Comparison of ENCODE assay signal across 19 cellular contexts in genomic region chr14:77148510-77149231, GRCh38. TPM values are rescaled to one million over a fixed set of nuclear protein-coding genes. Genes with fewer than 3 reads are reported as not detected.
DNase-seq lines count a peak whose midpoint lies in the region; TF ChIP-seq lines count a peak whose summit lies in the region.
"Had no signal": no experiment of that assay in that cellular context is flagged by ENCODE, and none has a peak within 500 bp of the region (broad histone marks: within the 10 kb centered on the region; RNA-seq: fewer than 3 reads in every experiment).

No MANE protein-coding gene starts in this region.

- H3K27me3 ChIP-seq in sigmoid colon, result peaks cover 0 to 47% (median 17%) of the 10 kb centered on the region in 3 donors
- H3K27me3 ChIP-seq in WERI-Rb-1 (ENCODE audit: insufficient read depth, low read depth, severe bottlenecking), result no peaks in the 10 kb centered on the region

- intact Hi-C loops in sigmoid colon (cut with DNase I) (no loop called here), CD14-positive monocyte (cut with micrococcal nuclease) (no loop called here)

- no peak for DNase-seq in activated naive CD4-positive, alpha-beta T cell treated with anti-CD3 and anti-CD28 coated beads, Interleukin-2, amount 10 ng/mL, durations not matched to agents 7 days and 5 days
- DNase-seq in NCI-H510A (lab: John Stamatoyannopoulos, UW) (peak; percentile 17), amniotic epithelial cell (ENCODE audit: low read depth) (peak; percentile 16), sigmoid colon (peak; percentile 17), CD14-positive monocyte (ENCODE audit: low spot score) (no peak), activated gamma-delta T cell treated with Interleukin-2 at 50 U/mL for 16 hours (no peak), WERI-Rb-1 (no peak)
- DNase-seq: NCI-H2081 treated with DMSO at 0.1 percent for 48 hours, SIG-M5, T1000, uterus had no signal

- TF ChIP-seq EP300 in sigmoid colon (IDR thresholded peaks at IDR 0.05), result no peak

- H3K27ac ChIP-seq in sigmoid colon (no peak overlapping the region), WERI-Rb-1 (no peak overlapping the region)
- H3K27ac ChIP-seq: adrenal gland, prostate gland, uterus had no signal

- H3K9me3 ChIP-seq in sigmoid colon, result no peaks in the 10 kb centered on the region
- H3K9me3 ChIP-seq in WERI-Rb-1 (ENCODE audit: severe bottlenecking), result no peaks in the 10 kb centered on the region
- H3K9me3 ChIP-seq: adrenal gland, prostate gland, uterus had no signal

- no peaks in the 10 kb centered on the region for H3K36me3 ChIP-seq in sigmoid colon
- no peaks in the 10 kb centered on the region for H3K36me3 ChIP-seq in WERI-Rb-1
- H3K36me3 ChIP-seq: adrenal gland, prostate gland, uterus had no signal

- TF ChIP-seq CTCF in sigmoid colon (IDR thresholded peaks at IDR 0.05), result no peak
- no peak for TF ChIP-seq CTCF in CD14-positive monocyte (IDR thresholded peaks at IDR 0.05)
- TF ChIP-seq CTCF in WERI-Rb-1 (IDR thresholded peaks at IDR 0.05; ENCODE audit: low read depth, low read length), result no peak

- TF ChIP-seq POLR2A in sigmoid colon (IDR thresholded peaks at IDR 0.05), result no peak

- peak overlapping the region; percentile 61 for H3K27ac Mint-ChIP-seq in activated naive CD4-positive, alpha-beta T cell treated with anti-CD3 and anti-CD28 coated beads, Interleukin-2, amount 50 U/mL, for 24 hours
- no peak overlapping the region for H3K27ac Mint-ChIP-seq in activated naive CD4-positive, alpha-beta T cell treated with anti-CD3 and anti-CD28 coated beads, Interleukin-2, amount 10 ng/mL, durations not matched to agents 7 days and 5 days
- no peak overlapping the region for H3K27ac Mint-ChIP-seq in CD14-positive monocyte
- H3K27ac Mint-ChIP-seq: natural killer cell treated with Interleukin-12 subunit alpha and Interleukin-12 subunit beta and Interleukin-15 and Interleukin-18, amount 100 ng/mL, for 72 hours; stimulated activated naive CD8-positive, alpha-beta T cell treated with anti-CD3 and anti-CD28 coated beads, Interleukin-15, Interleukin-2, amounts not matched to agents 100 ng/mL and 50 ng/mL, for 24 hours had no signal

- H3K4me1 ChIP-seq in sigmoid colon, result no peaks in the 10 kb centered on the region
- H3K4me1 ChIP-seq: adrenal gland, prostate gland, uterus had no signal

- 64 to 77% methylated on average over 8 of the region's 8 CpGs for WGBS in sigmoid colon, 2 donors

- H3K4me3 Mint-ChIP-seq in activated naive CD4-positive, alpha-beta T cell treated with anti-CD3 and anti-CD28 coated beads, Interleukin-2, amount 50 U/mL, for 24 hours, result no peak overlapping the region
- H3K4me3 Mint-ChIP-seq in activated naive CD4-positive, alpha-beta T cell treated with anti-CD3 and anti-CD28 coated beads, Interleukin-2, amount 10 ng/mL, durations not matched to agents 7 days and 5 days, result no peak overlapping the region
- no peak overlapping the region for H3K4me3 Mint-ChIP-seq in CD14-positive monocyte
- H3K4me3 Mint-ChIP-seq: natural killer cell treated with Interleukin-12 subunit alpha and Interleukin-12 subunit beta and Interleukin-15 and Interleukin-18, amount 100 ng/mL, for 72 hours; stimulated activated naive CD8-positive, alpha-beta T cell treated with anti-CD3 and anti-CD28 coated beads, Interleukin-15, Interleukin-2, amounts not matched to agents 100 ng/mL and 50 ng/mL, for 24 hours had no signal

- no peaks in the 10 kb centered on the region for H3K9me3 Mint-ChIP-seq in activated naive CD4-positive, alpha-beta T cell treated with anti-CD3 and anti-CD28 coated beads, Interleukin-2, amount 50 U/mL, for 24 hours
- no peaks in the 10 kb centered on the region for H3K9me3 Mint-ChIP-seq in activated naive CD4-positive, alpha-beta T cell treated with anti-CD3 and anti-CD28 coated beads, Interleukin-2, amount 10 ng/mL, durations not matched to agents 7 days and 5 days
- H3K9me3 Mint-ChIP-seq in CD14-positive monocyte, result peaks cover 0 to 5% (median 0%) of the 10 kb centered on the region in 7 donors
- H3K9me3 Mint-ChIP-seq: natural killer cell treated with Interleukin-12 subunit alpha and Interleukin-12 subunit beta and Interleukin-15 and Interleukin-18, amount 100 ng/mL, for 72 hours; stimulated activated naive CD8-positive, alpha-beta T cell treated with anti-CD3 and anti-CD28 coated beads, Interleukin-15, Interleukin-2, amounts not matched to agents 100 ng/mL and 50 ng/mL, for 24 hours had no signal

- CTCF ChIA-PET in activated naive CD4-positive, alpha-beta T cell treated with anti-CD3 and anti-CD28 coated beads, Interleukin-2, amount 10 ng/mL, durations not matched to agents 7 days and 5 days (lab: Charles Lee), result interaction anchor here (1.4 to 7.0 kb wide), 4 partner anchors 12 to 166 kb away, joined by 3 to 102 read pairs (median 24); no protein-coding TSS in a partner anchor

- H3K4me3 ChIP-seq in sigmoid colon (no peak overlapping the region), WERI-Rb-1 (ENCODE audit: low read depth, low read length) (no peak overlapping the region)
- H3K4me3 ChIP-seq: adrenal gland, lung, prostate gland, uterus had no signal

- H3K4me1 Mint-ChIP-seq in activated naive CD4-positive, alpha-beta T cell treated with anti-CD3 and anti-CD28 coated beads, Interleukin-2, amount 50 U/mL, for 24 hours, result no peaks in the 10 kb centered on the region
- no peaks in the 10 kb centered on the region for H3K4me1 Mint-ChIP-seq in activated naive CD4-positive, alpha-beta T cell treated with anti-CD3 and anti-CD28 coated beads, Interleukin-2, amount 10 ng/mL, durations not matched to agents 7 days and 5 days
- H3K4me1 Mint-ChIP-seq in CD14-positive monocyte, result peaks cover 2% of the 10 kb centered on the region

- peaks cover 31% of the 10 kb centered on the region for H3K27me3 Mint-ChIP-seq in activated naive CD4-positive, alpha-beta T cell treated with anti-CD3 and anti-CD28 coated beads, Interleukin-2, amount 50 U/mL, for 24 hours
- H3K27me3 Mint-ChIP-seq in activated naive CD4-positive, alpha-beta T cell treated with anti-CD3 and anti-CD28 coated beads, Interleukin-2, amount 10 ng/mL, durations not matched to agents 7 days and 5 days, result peaks cover 61% of the 10 kb centered on the region
- peaks cover 26 to 42% (median 39%) of the 10 kb centered on the region in 3 donors for H3K27me3 Mint-ChIP-seq in CD14-positive monocyte (ENCODE audit: low read depth in 3 of 3)

- no peaks in the 10 kb centered on the region for H3K36me3 Mint-ChIP-seq in activated naive CD4-positive, alpha-beta T cell treated with anti-CD3 and anti-CD28 coated beads, Interleukin-2, amount 50 U/mL, for 24 hours
- no peaks in the 10 kb centered on the region for H3K36me3 Mint-ChIP-seq in activated naive CD4-positive, alpha-beta T cell treated with anti-CD3 and anti-CD28 coated beads, Interleukin-2, amount 10 ng/mL, durations not matched to agents 7 days and 5 days
- no peaks in the 10 kb centered on the region for H3K36me3 Mint-ChIP-seq in CD14-positive monocyte
- H3K36me3 Mint-ChIP-seq: natural killer cell treated with Interleukin-12 subunit alpha and Interleukin-12 subunit beta and Interleukin-15 and Interleukin-18, amount 100 ng/mL, for 72 hours had no signal

RNA-seq across cellular contexts. Expression of gene ZDHHC22, which starts 7.1 kb away (rescaled TPM):
- total RNA-seq in sigmoid colon, result 1 to 10 TPM in 2 of 4 donors, under 1 TPM in 2; 0.49 to 1.9 (median 1.0) TPM
- polyA plus RNA-seq in sigmoid colon (under 1 TPM in 1 of 3 donors, not detected in 2; 0.67 TPM), CD14-positive monocyte (not detected)
- total RNA-seq: lung; natural killer cell treated with Interleukin-12 subunit alpha and Interleukin-12 subunit beta and Interleukin-15 and Interleukin-18, amount 100 ng/mL, for 72 hours; uterus had no signal
- polyA plus RNA-seq: AG04450 had no signal

RNA-seq across cellular contexts. Expression of gene TMEM63C, which starts 32.9 kb away (rescaled TPM):
- total RNA-seq in sigmoid colon, result 1 to 10 TPM in 3 of 4 donors, under 1 TPM in 1; 0.28 to 2.1 (median 1.2) TPM
- 1 to 10 TPM; 1.8 to 6.5 (median 5.5) TPM for polyA plus RNA-seq in sigmoid colon
- polyA plus RNA-seq in CD14-positive monocyte, result under 1 TPM in 1 of 2 donors, not detected in 1; 0.78 TPM
- total RNA-seq: endothelial cell of umbilical vein had no signal
- polyA plus RNA-seq: AG04450, endothelial cell of umbilical vein had no signal

RNA-seq across cellular contexts. Expression of gene CIPC, which starts 50.6 kb away (rescaled TPM):
- 10 to 100 TPM; 59.7 to 96.1 (median 77.7) TPM for total RNA-seq in sigmoid colon
- polyA plus RNA-seq in sigmoid colon, result 10 to 100 TPM; 14.8 to 21.0 (median 18.0) TPM
- 10 to 100 TPM in 1 of 2 donors, 1 to 10 TPM in 1; 4.4 to 11.2 TPM for polyA plus RNA-seq in CD14-positive monocyte

Comparison
In these comparisons a context has a peak if more than half of its experiments do, and no peak if none do; other contexts are left out.
1. DNase-seq: peak in NCI-H510A (single experiment), amniotic epithelial cell (single experiment) and sigmoid colon (single experiment); none in activated naive CD4-positive, alpha-beta T cell treated with anti-CD3 and anti-CD28 coated beads, Interleukin-2, amount 10 ng/mL, durations not matched to agents 7 days and 5 days (single experiment), CD14-positive monocyte (single experiment), activated gamma-delta T cell treated with Interleukin-2 at 50 U/mL for 16 hours (single experiment) and WERI-Rb-1 (single experiment).